In genomic region chr6:57472871-57473362, GRCh38 we compare ENCODE assay signal across 8 cellular contexts.
A peak's percentile ranks its signal among the peaks of the same experiment; 100 is the strongest.
DNase-seq lines count a peak whose midpoint lies in the region; FAIRE-seq and TF ChIP-seq lines count a peak whose summit lies in the region.
"Not testable (repeated sequence)": the region's sequence is repeated elsewhere in the genome, so short reads cannot be mapped to it uniquely, and the experiment has no call there.

No MANE protein-coding gene starts in this region.

- H3K23ac ChIP-seq in mesenchymal stem cell (ENCODE audit: low read length in 2 of 2), result not testable (repeated sequence)

- H3K9ac ChIP-seq in mesenchymal stem cell (ENCODE audit: low read length), result peak overlapping the region; percentile 85

- H3K14ac ChIP-seq in mesenchymal stem cell (ENCODE audit: low read length in 2 of 2), result not testable (repeated sequence)

- not testable (repeated sequence) for H2AK5ac ChIP-seq in mesenchymal stem cell (ENCODE audit: low read length, severe bottlenecking)

- DNase-seq in AG09309 (ENCODE audit: low read depth), result peak; percentile 92
- peak; percentile 91 for DNase-seq in GM04504 (ENCODE audit: low read depth)
- peak; percentile 61 for DNase-seq in MG63
- peak; percentile 3 to 27 for DNase-seq in SJCRH30
- peak; percentile 5 for DNase-seq in brain pericyte (ENCODE audit: low read depth, low spot score)
- DNase-seq in fibroblast of pulmonary artery (ENCODE audit: low read depth), result peak; percentile 67
- peak; percentile 91 for DNase-seq in mesenchymal stem cell
- DNase-seq in small intestine, result peak; percentile 1

- H2BK15ac ChIP-seq in mesenchymal stem cell (ENCODE audit: low read depth, poor library complexity, severe bottlenecking), result not testable (repeated sequence)

- H3K79me1 ChIP-seq in mesenchymal stem cell (replicated peaks; ENCODE audit: low read length, poor library complexity, severe bottlenecking), result not testable (repeated sequence)

- not testable (repeated sequence) for H3K27ac ChIP-seq in SJCRH30; small intestine (ENCODE audit: low read depth in 1 of 2, low read length in 1 of 2)
- H3K27ac ChIP-seq in mesenchymal stem cell (ENCODE audit: low read length, poor library complexity, severe bottlenecking), result peak overlapping the region; percentile 83

- 3% methylated on average over 2 of the region's 3 CpGs for WGBS in mesenchymal stem cell
- 59 to 64% (median 62%) methylated on average over 3 of the region's 3 CpGs for WGBS in small intestine, 3 donors

- H3K36me3 ChIP-seq in MG63; SJCRH30; mesenchymal stem cell (ENCODE audit: control insufficient read depth in 1 of 2, insufficient read depth in 2 of 2, low read depth in 1 of 2, low read length in 2 of 2); small intestine (ENCODE audit: control insufficient read depth in 2 of 2, insufficient read depth in 2 of 2, low read length in 2 of 2): not testable (repeated sequence)

- not testable (repeated sequence) for H2BK120ac ChIP-seq in mesenchymal stem cell (ENCODE audit: low read depth, low read length)

- H2BK12ac ChIP-seq in mesenchymal stem cell (ENCODE audit: low read length in 2 of 2), result not testable (repeated sequence)

- H3K18ac ChIP-seq in mesenchymal stem cell (ENCODE audit: low read depth in 1 of 2, low read length in 2 of 2), result not testable (repeated sequence)

- FAIRE-seq in small intestine (lab: Jason Lieb, UNC), result not testable (repeated sequence)

- H4K8ac ChIP-seq in mesenchymal stem cell (ENCODE audit: low read length), result not testable (repeated sequence)

- not testable (repeated sequence) for H2BK5ac ChIP-seq in mesenchymal stem cell (ENCODE audit: low read depth, low read length, poor library complexity, severe bottlenecking)

- not testable (repeated sequence) for H2AFZ ChIP-seq in mesenchymal stem cell (ENCODE audit: low read depth, low read length)

- H3K4ac ChIP-seq in mesenchymal stem cell (ENCODE audit: low read depth in 1 of 2, low read length in 2 of 2), result not testable (repeated sequence)

- not testable (repeated sequence) for H3K4me3 ChIP-seq in AG09309 (ENCODE audit: control insufficient read depth, low read depth, low read length); MG63; SJCRH30; fibroblast of pulmonary artery (replicated peaks; ENCODE audit: low read depth, low read length); mesenchymal stem cell (ENCODE audit: insufficient read depth in 1 of 2, low read depth in 1 of 2, low read length in 2 of 2); small intestine (ENCODE audit: low read depth in 1 of 2, low read length in 2 of 2)

- not testable (repeated sequence) for H3K4me1 ChIP-seq in SJCRH30; mesenchymal stem cell (ENCODE audit: control insufficient read depth, insufficient read depth, low read depth, low read length); small intestine (ENCODE audit: control insufficient read depth in 2 of 2, insufficient read depth in 1 of 2, low read depth in 1 of 2, low read length in 1 of 2)

- not testable (repeated sequence) for H3K9me3 ChIP-seq in MG63; SJCRH30 (replicated peaks); mesenchymal stem cell (ENCODE audit: control insufficient read depth, low read length); small intestine (ENCODE audit: control insufficient read depth, low read depth)

- H3K27me3 ChIP-seq in MG63; SJCRH30; mesenchymal stem cell (ENCODE audit: control insufficient read depth in 1 of 2, insufficient read depth in 1 of 2, low read length in 2 of 2); small intestine (ENCODE audit: control insufficient read depth in 2 of 2, insufficient read depth in 2 of 2, low read length in 2 of 2): not testable (repeated sequence)

- not testable (repeated sequence) for TF ChIP-seq CTCF in AG09309 (IDR thresholded peaks at IDR 0.05; ENCODE audit: control insufficient read depth, insufficient read depth, low read depth, low read length, missing control alignments); fibroblast of pulmonary artery (IDR thresholded peaks at IDR 0.05; ENCODE audit: low read length, missing control alignments)

- H3K4me2 ChIP-seq in mesenchymal stem cell (ENCODE audit: low read length, poor library complexity, severe bottlenecking), result not testable (repeated sequence)

- not testable (repeated sequence) for H4K91ac ChIP-seq in mesenchymal stem cell (ENCODE audit: low read length)

Comparison
In these comparisons a context has a peak if more than half of its experiments do, and no peak if none do; other contexts are left out.
1. DNase-seq: peak in every context shown above with its lines; median percentile 92 in AG09309; 91 in GM04504; 91 in mesenchymal stem cell; 67 in fibroblast of pulmonary artery; 61 in MG63; 15 in SJCRH30; 5 in brain pericyte; 1 in small intestine.